ENCODE assay signal across 12 cellular contexts in the genomic region with DNA sequence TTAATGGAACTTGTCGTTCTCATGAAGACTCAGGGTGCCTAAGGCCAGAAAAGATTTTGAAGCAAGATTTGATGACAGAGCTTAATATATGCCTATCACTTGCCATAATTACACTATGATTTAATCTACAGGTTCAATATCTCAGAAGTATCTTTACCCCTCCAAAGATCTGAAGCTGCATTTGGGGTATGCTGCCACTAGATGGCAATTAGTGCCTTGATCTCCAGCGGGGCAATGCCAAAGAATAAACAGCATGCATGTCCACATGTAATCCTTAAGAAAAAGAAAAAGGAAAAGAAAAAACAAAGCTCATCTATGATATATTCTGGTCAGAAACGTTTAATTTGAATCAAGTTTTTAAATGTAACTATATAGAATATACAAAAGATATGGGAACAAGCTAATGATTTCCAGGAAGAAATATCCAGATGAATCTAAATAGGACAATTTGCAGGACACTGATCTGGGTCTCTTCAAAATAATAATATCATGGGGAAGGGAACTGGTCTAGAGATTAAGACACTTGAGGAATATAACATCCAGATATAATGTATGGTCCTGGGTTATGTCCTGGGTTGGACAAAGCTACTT. TPM values are rescaled to one million over a fixed set of nuclear protein-coding genes. Genes with fewer than 3 reads are reported as not detected.
DNase-seq lines count a peak whose midpoint lies in the region; ATAC-seq and TF ChIP-seq lines count a peak whose summit lies in the region.
"Had no signal": no experiment of that assay in that cellular context is flagged by ENCODE, and none has a peak within 500 bp of the region (broad histone marks: within the 10 kb centered on the region; RNA-seq: fewer than 3 reads in every experiment).

No MANE protein-coding gene starts in this region.

- H3K9me3 Mint-ChIP-seq in activated CD4-positive, alpha-beta T cell treated with anti-CD3 and anti-CD28 coated beads for 36 hours (ENCODE audit: low read depth), result peaks cover 8% of the 10 kb centered on the region
- H3K9me3 Mint-ChIP-seq in naive thymus-derived CD8-positive, alpha-beta T cell, result peaks cover 2 to 22% (median 9%) of the 10 kb centered on the region in 9 donors

- H3K27ac ChIP-seq in dorsolateral prefrontal cortex (no peak overlapping the region), transverse colon (no peak overlapping the region)
- H3K27ac ChIP-seq: BLaER1 treated with 17β-estradiol and CSF1 and Interleukin-3, amounts not matched to agents 10 nM and 100 nM had no signal

- no peaks in the 10 kb centered on the region for H3K36me3 ChIP-seq in transverse colon
- H3K36me3 ChIP-seq: BLaER1 treated with 17β-estradiol and CSF1 and Interleukin-3, amounts not matched to agents 10 nM and 100 nM had no signal

- TF ChIP-seq EP300 in transverse colon (IDR thresholded peaks at IDR 0.05; ENCODE audit: low read depth), result no peak

- 4 to 10% methylated on average over 3 of the region's 3 CpGs for WGBS in transverse colon (ENCODE audit: low coverage in 1 of 2), 2 donors

- H3K4me3 Mint-ChIP-seq in activated CD4-positive, alpha-beta T cell treated with anti-CD3 and anti-CD28 coated beads for 36 hours, result no peak overlapping the region
- H3K4me3 Mint-ChIP-seq in naive thymus-derived CD8-positive, alpha-beta T cell, result no peak overlapping the region

- no peaks in the 10 kb centered on the region for H3K9me3 ChIP-seq in transverse colon

- TF ChIP-seq POLR2A in transverse colon (IDR thresholded peaks at IDR 0.05), result no peak

- intact Hi-C loops in activated CD4-positive, alpha-beta T cell treated with anti-CD3 and anti-CD28 coated beads for 36 hours (cut with DNase I, micrococcal nuclease), result loop anchor here in 1 of 2 experiments (2.0 kb wide), 1 partner anchor 238 kb away; no protein-coding TSS in a partner anchor
- intact Hi-C loops in dorsolateral prefrontal cortex (cut with DNase I), result no loop called here
- intact Hi-C loops in transverse colon (cut with DNase I; ENCODE audit: low total_unique reads), result no loop called here

- H3K27me3 ChIP-seq in dorsolateral prefrontal cortex (peaks cover 0 to 27% (median 0%) of the 10 kb centered on the region in 45 donors), transverse colon (no peaks in the 10 kb centered on the region)
- H3K27me3 ChIP-seq: BLaER1 treated with 17β-estradiol and CSF1 and Interleukin-3, amounts not matched to agents 10 nM and 100 nM had no signal

- H3K4me3 ChIP-seq in dorsolateral prefrontal cortex (no peak overlapping the region), transverse colon (no peak overlapping the region)
- H3K4me3 ChIP-seq: BLaER1 treated with 17β-estradiol and CSF1 and Interleukin-3, amounts not matched to agents 10 nM and 100 nM had no signal

- TF ChIP-seq CTCF in dorsolateral prefrontal cortex (IDR thresholded peaks at IDR 0.05 in 54 of 56, conservative IDR thresholded peaks at IDR 0.05 in 2 of 56; ENCODE audit: low read depth in 1 of 56, partially characterized antibody in 56 of 56), result peak in 31 of 56 donors; percentile 11 to 44 (median 21)
- peak in 3 of 5 experiments; percentile 12 to 24 (median 18) for TF ChIP-seq CTCF in transverse colon (IDR thresholded peaks at IDR 0.05)

- CTCF ChIA-PET in activated CD4-positive, alpha-beta T cell treated with anti-CD3 and anti-CD28 coated beads for 36 hours (lab: Charles Lee), result interaction anchor here (0.7 to 1.1 kb wide), 2 partner anchors 10 to 331 kb away, joined by 3 read pairs; no protein-coding TSS in a partner anchor

- ATAC-seq in activated CD4-positive, alpha-beta T cell treated with anti-CD3 and anti-CD28 coated beads for 36 hours, result no peak
- ATAC-seq in naive thymus-derived CD8-positive, alpha-beta T cell, result no peak

- no peaks in the 10 kb centered on the region for H3K4me1 Mint-ChIP-seq in activated CD4-positive, alpha-beta T cell treated with anti-CD3 and anti-CD28 coated beads for 36 hours
- no peaks in the 10 kb centered on the region for H3K4me1 Mint-ChIP-seq in naive thymus-derived CD8-positive, alpha-beta T cell

- H3K36me3 Mint-ChIP-seq in activated CD4-positive, alpha-beta T cell treated with anti-CD3 and anti-CD28 coated beads for 36 hours (ENCODE audit: low read depth), result no peaks in the 10 kb centered on the region
- no peaks in the 10 kb centered on the region for H3K36me3 Mint-ChIP-seq in naive thymus-derived CD8-positive, alpha-beta T cell

- H3K27ac Mint-ChIP-seq in activated CD4-positive, alpha-beta T cell treated with anti-CD3 and anti-CD28 coated beads for 36 hours, result no peak overlapping the region
- no peak overlapping the region for H3K27ac Mint-ChIP-seq in naive thymus-derived CD8-positive, alpha-beta T cell

- in situ Hi-C loops in transverse colon (cut with MboI; ENCODE audit: low pct_ligation_motif_present in 1 of 4, low pct_unique_long_range_greater_than_20kb in 1 of 4, low sequenced_read_pairs in 3 of 4), result no loop called here

- H3K27me3 Mint-ChIP-seq in activated CD4-positive, alpha-beta T cell treated with anti-CD3 and anti-CD28 coated beads for 36 hours, result peaks cover 2% of the 10 kb centered on the region
- peaks cover 0 to 13% (median 5%) of the 10 kb centered on the region in 5 donors for H3K27me3 Mint-ChIP-seq in naive thymus-derived CD8-positive, alpha-beta T cell

- POLR2A ChIA-PET in activated CD4-positive, alpha-beta T cell treated with anti-CD3 and anti-CD28 coated beads for 36 hours (lab: Charles Lee), result no interaction called here
- POLR2A ChIA-PET in naive thymus-derived CD8-positive, alpha-beta T cell (lab: Charles Lee), result no interaction called here

- no peaks in the 10 kb centered on the region for H3K4me1 ChIP-seq in transverse colon
- H3K4me1 ChIP-seq: BLaER1 treated with 17β-estradiol and CSF1 and Interleukin-3, amounts not matched to agents 10 nM and 100 nM had no signal

- peak; percentile 10 for DNase-seq in activated CD4-positive, alpha-beta T cell treated with anti-CD3 and anti-CD28 coated beads for 36 hours
- no peak for DNase-seq in activated CD4-positive, alpha-beta T cell treated with anti-CD3 and anti-CD28 coated beads, Interleukin-2, amount 50 U/mL, for 48 hours
- DNase-seq in NCI-H345 (lab: John Stamatoyannopoulos, UW) (peak; percentile 12), dorsolateral prefrontal cortex (no peak), transverse colon (no peak), 8988T (no peak)
- no peak for DNase-seq in naive thymus-derived CD8-positive, alpha-beta T cell
- no peak for DNase-seq in activated effector memory CD4-positive, alpha-beta T cell treated with Interleukin-2 at 50 U/mL for 16 hours
- DNase-seq: amniotic stem cell, head of caudate nucleus had no signal

RNA-seq across cellular contexts. Expression of a gene that starts 55.0 kb away (rescaled TPM):
- total RNA-seq in activated CD4-positive, alpha-beta T cell treated with anti-CD3 and anti-CD28 coated beads for 36 hours, result not detected
- total RNA-seq in dorsolateral prefrontal cortex (not detected), transverse colon (not detected)
- total RNA-seq in naive thymus-derived CD8-positive, alpha-beta T cell, result not detected
- not detected for polyA plus RNA-seq in naive thymus-derived CD8-positive, alpha-beta T cell
- total RNA-seq: T-helper 2 cell treated with Interferon-gamma antibody and Interleukin-4, amounts not matched to agents 100 ng/mL and 5 ng/mL, for 36 hours had no signal

Comparison
In these comparisons a context has a peak if more than half of its experiments do, and no peak if none do; other contexts are left out.
1. DNase-seq: peak in activated CD4-positive, alpha-beta T cell treated with anti-CD3 and anti-CD28 coated beads for 36 hours (single experiment) and NCI-H345 (single experiment); none in activated CD4-positive, alpha-beta T cell treated with anti-CD3 and anti-CD28 coated beads, Interleukin-2, amount 50 U/mL, for 48 hours (0 of 2), dorsolateral prefrontal cortex (0 of 10), transverse colon (single experiment), naive thymus-derived CD8-positive, alpha-beta T cell (0 of 10), 8988T (single experiment) and activated effector memory CD4-positive, alpha-beta T cell treated with Interleukin-2 at 50 U/mL for 16 hours (single experiment).